Comparison of ENCODE assay signal across 11 cellular contexts in genomic region chr3:170999737-171000242, GRCh38. TPM values are rescaled to one million over a fixed set of nuclear protein-coding genes. Genes with fewer than 3 reads are reported as not detected.
DNase-seq lines count a peak whose midpoint lies in the region; ATAC-seq and TF ChIP-seq lines count a peak whose summit lies in the region.
"Had no signal": no experiment of that assay in that cellular context is flagged by ENCODE, and none has a peak within 500 bp of the region (broad histone marks: within the 10 kb centered on the region; RNA-seq: fewer than 3 reads in every experiment).

No MANE protein-coding gene starts in this region.

- POLR2A ChIA-PET in SK-N-SH (lab: Yijun Ruan, JAX), result no interaction called here

- peak overlapping the region; percentile 2; the same call in 1 of the 2 replicates for H3K9ac ChIP-seq in SK-N-SH

- WGBS in SK-N-SH (ENCODE audit: low lambda C conversion rate), result 9% methylated on average over 2 of the region's 2 CpGs

- TF ChIP-seq EP300 in SK-N-SH (IDR thresholded peaks at IDR 0.05; ENCODE audit: borderline replicate concordance in 1 of 2, low read depth in 1 of 2, low read length in 1 of 2), result peak; percentile 67 to 99

- no peaks in the 10 kb centered on the region for H4K20me1 ChIP-seq in SK-N-SH (ENCODE audit: insufficient read depth)

- peak; percentile 88 for DNase-seq in HCEC 1CT
- no peak for DNase-seq in SK-N-SH
- DNase-seq in fibroblast of the aortic adventitia (ENCODE audit: low read depth), result peak; percentile 82
- peak; percentile 80 for DNase-seq in skeletal muscle cell (ENCODE audit: low read depth)
- DNase-seq in OCI-M2 (lab: John Stamatoyannopoulos, UW; ENCODE audit: unreplicated experiment), result no peak
- DNase-seq: activated CD8-positive, alpha-beta memory T cell treated with anti-CD3 and anti-CD28 coated beads, Interleukin-2, amount 50 U/mL, for 4 hours; NCI-H187 treated with DMSO at 0.1 percent for 48 hours had no signal

- peak overlapping the region; percentile 81 to 90 for H3K27ac ChIP-seq in SK-N-SH (ENCODE audit: low read depth in 2 of 2, low read length in 1 of 2)
- H3K27ac ChIP-seq: neutrophil had no signal

- ATAC-seq in HG02642 (IDR thresholded peaks at IDR 0.05; ENCODE audit: poor library complexity, unreplicated experiment) (no peak), HG03521 (IDR thresholded peaks at IDR 0.05; ENCODE audit: unreplicated experiment) (no peak), HG02678 (IDR thresholded peaks at IDR 0.05; ENCODE audit: unreplicated experiment) (no peak)

- no peaks in the 10 kb centered on the region for H3K27me3 ChIP-seq in SK-N-SH (ENCODE audit: insufficient read depth)
- H3K27me3 ChIP-seq: neutrophil had no signal

- CTCF ChIA-PET in SK-N-SH (lab: Yijun Ruan, JAX), result no interaction called here

- H3K9me2 ChIP-seq in SK-N-SH, result no peaks in the 10 kb centered on the region

- peaks cover 5 to 47% of the 10 kb centered on the region in 2 experiments for H3K4me1 ChIP-seq in SK-N-SH (ENCODE audit: control insufficient read depth in 1 of 2, insufficient read depth in 2 of 2, low read depth in 1 of 2, low read length in 1 of 2)

- H3K79me2 ChIP-seq in SK-N-SH (ENCODE audit: insufficient read depth), result no peaks in the 10 kb centered on the region

- peak overlapping the region; percentile 49; the same call in 1 of the 2 replicates for H3K4me2 ChIP-seq in SK-N-SH

- TF ChIP-seq CTCF in SK-N-SH (IDR thresholded peaks at IDR 0.05), result no peak
- no peak for TF ChIP-seq CTCF in fibroblast of the aortic adventitia (IDR thresholded peaks at IDR 0.05; ENCODE audit: insufficient read depth, low read length)

- no peak overlapping the region; the same call in 1 of the 2 replicates for H2AFZ ChIP-seq in SK-N-SH (ENCODE audit: low read depth)

- H3K9me3 ChIP-seq in SK-N-SH, result no peaks in the 10 kb centered on the region
- H3K9me3 ChIP-seq: neutrophil had no signal

- H3K36me3 ChIP-seq in SK-N-SH (replicated peaks in 1 of 2; ENCODE audit: control insufficient read depth in 1 of 2, insufficient read depth in 2 of 2, low read length in 1 of 2), result no peaks in the 10 kb centered on the region
- H3K36me3 ChIP-seq: neutrophil had no signal

- no peak overlapping the region for H3K4me3 ChIP-seq in SK-N-SH (ENCODE audit: low read depth in 2 of 2, low read length in 1 of 2)
- H3K4me3 ChIP-seq in fibroblast of the aortic adventitia (ENCODE audit: low read depth, low read length), result no peak overlapping the region
- H3K4me3 ChIP-seq in skeletal muscle cell (ENCODE audit: low read depth, low read length), result no peak overlapping the region

- peaks cover 48% of the 10 kb centered on the region for H3F3A ChIP-seq in SK-N-SH (replicated peaks; ENCODE audit: insufficient read depth)

- TF ChIP-seq RAD21 in SK-N-SH (IDR thresholded peaks at IDR 0.05; ENCODE audit: low read length), result no peak

TF ChIP-seq in SK-N-SH, 30 proteins besides CTCF, POLR2A, EP300 and RAD21 (continues in another document):
- TF ChIP-seq RXRA (IDR thresholded peaks at IDR 0.05; ENCODE audit: borderline replicate concordance, low read depth) (peak; percentile 95), FOSL2 (IDR thresholded peaks at IDR 0.05; ENCODE audit: borderline replicate concordance, low read depth) (peak; percentile 100), USF2 (IDR thresholded peaks at IDR 0.05; ENCODE audit: borderline replicate concordance, low read depth, low read length) (no peak), RFX5 (IDR thresholded peaks at IDR 0.05; ENCODE audit: low read length) (no peak), NRF1 (IDR thresholded peaks at IDR 0.05; ENCODE audit: low read depth, low read length) (no peak), ZBTB33 (IDR thresholded peaks at IDR 0.05; ENCODE audit: borderline replicate concordance, low read depth) (peak; percentile 83; the same call in 1 of the 2 replicates), YY1 (IDR thresholded peaks at IDR 0.05; ENCODE audit: low read depth) (0 out of 2 replicates have a peak, but pooled peaks have one; percentile 46), FOXJ3 (CRISPR knock-in tag; IDR thresholded peaks at IDR 0.05) (no peak), JUND (IDR thresholded peaks at IDR 0.05) (peak; percentile 100), TEAD4 (IDR thresholded peaks at IDR 0.05; ENCODE audit: borderline replicate concordance, insufficient read depth) (peak; percentile 92), REST (IDR thresholded peaks at IDR 0.05; ENCODE audit: low read depth, low read length) (peak; percentile 72), TAF1 (IDR thresholded peaks at IDR 0.05; ENCODE audit: borderline replicate concordance, low read depth, low read length) (peak; percentile 41; the same call in 1 of the 2 replicates), USF1 (IDR thresholded peaks at IDR 0.05; ENCODE audit: borderline replicate concordance, low read depth) (peak; percentile 36; the same call in 1 of the 2 replicates), MAX (IDR thresholded peaks at IDR 0.05; ENCODE audit: low read depth) (peak; percentile 74; the same call in 1 of the 2 replicates), CHD2 (IDR thresholded peaks at IDR 0.05; ENCODE audit: low read length, partially characterized antibody) (no peak), GABPA (IDR thresholded peaks at IDR 0.05; ENCODE audit: low read depth) (0 out of 2 replicates have a peak, but pooled peaks have one; percentile 21), NFIC (IDR thresholded peaks at IDR 0.05; ENCODE audit: borderline replicate concordance) (peak; percentile 100), ELF1 (IDR thresholded peaks at IDR 0.05) (peak; percentile 46; the same call in 1 of the 2 replicates), MEF2A (IDR thresholded peaks at IDR 0.05; ENCODE audit: borderline replicate concordance, low read depth) (peak; percentile 82), SMC3 (IDR thresholded peaks at IDR 0.05; ENCODE audit: low read depth, low read length) (no peak), SIN3A (IDR thresholded peaks at IDR 0.05; ENCODE audit: borderline replicate concordance, low read depth, low read length) (peak; percentile 55; the same call in 1 of the 2 replicates)

RNA-seq across cellular contexts. Expression of gene SLC2A2, which starts 26.7 kb away (rescaled TPM):
- 0.59 and 0.63 TPM in 2 replicates for polyA plus RNA-seq in SK-N-SH (2012; rRNA removed)
- 0.66 and 1.1 TPM in 2 replicates for polyA plus RNA-seq in SK-N-SH (2012; cell fraction: cytosol; rRNA removed)
- polyA plus RNA-seq in SK-N-SH (2012; cell fraction: nucleus; rRNA removed), result 0.31 and 0.74 TPM in 2 replicates
- not detected in 2 replicates for total RNA-seq in fibroblast of the aortic adventitia (ENCODE audit: low replicate concordance)

Comparison
In these comparisons a context has a peak if more than half of its experiments do, and no peak if none do; other contexts are left out.
1. DNase-seq: peak in HCEC 1CT (single experiment), fibroblast of the aortic adventitia (single experiment) and skeletal muscle cell (single experiment); none in SK-N-SH (single experiment) and OCI-M2 (single experiment).